In the genomic region with DNA sequence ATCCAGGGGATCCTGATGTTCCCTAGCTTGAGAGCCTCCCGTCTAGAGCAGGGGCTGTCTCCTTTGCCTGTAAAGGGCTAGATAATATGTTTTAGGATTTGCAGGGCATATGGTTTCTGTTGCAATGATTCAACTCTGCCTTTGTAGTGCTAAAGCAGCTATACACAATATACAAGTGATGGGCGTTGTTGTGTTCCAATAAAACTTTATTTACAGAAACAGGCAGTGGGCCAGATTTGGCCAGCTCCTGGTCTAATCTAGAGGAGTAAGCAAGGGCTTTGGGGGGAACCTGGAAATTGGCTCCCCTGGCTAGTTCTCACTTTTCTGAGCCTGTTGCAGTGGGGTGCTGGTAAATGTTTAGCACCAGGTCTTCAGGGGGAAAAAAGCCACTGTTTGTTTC, we compare ENCODE assay signal across 7 cellular contexts.
"Had no signal": no experiment of that assay in that cellular context is flagged by ENCODE, and none has a peak within 500 bp of the region (broad histone marks: within the 10 kb centered on the region; RNA-seq: fewer than 3 reads in every experiment).

No MANE protein-coding gene starts in this region.

- H3K9me3 Mint-ChIP-seq: GM23338, H9, IgD-negative memory B cell had no signal

- H3K4me3 ChIP-seq: GM23338 had no signal

- H3K27ac Mint-ChIP-seq: GM23338, H9, IgD-negative memory B cell had no signal

- H3K27me3 Mint-ChIP-seq: IgD-negative memory B cell had no signal

- H2AFZ ChIP-seq: GM23338 had no signal

- ATAC-seq: GM23338 had no signal

- H3K4me3 Mint-ChIP-seq: GM23338, H9, IgD-negative memory B cell had no signal

- FAIRE-seq: H1, H54, HTR-8/SVneo had no signal

- DNase-seq: H9, HCEC 1CT had no signal

- H3K4me2 ChIP-seq: GM23338 had no signal

- H3K4me1 Mint-ChIP-seq: GM23338, H9, IgD-negative memory B cell had no signal
